ENCODE assay signal across 9 cellular contexts in the genomic region with DNA sequence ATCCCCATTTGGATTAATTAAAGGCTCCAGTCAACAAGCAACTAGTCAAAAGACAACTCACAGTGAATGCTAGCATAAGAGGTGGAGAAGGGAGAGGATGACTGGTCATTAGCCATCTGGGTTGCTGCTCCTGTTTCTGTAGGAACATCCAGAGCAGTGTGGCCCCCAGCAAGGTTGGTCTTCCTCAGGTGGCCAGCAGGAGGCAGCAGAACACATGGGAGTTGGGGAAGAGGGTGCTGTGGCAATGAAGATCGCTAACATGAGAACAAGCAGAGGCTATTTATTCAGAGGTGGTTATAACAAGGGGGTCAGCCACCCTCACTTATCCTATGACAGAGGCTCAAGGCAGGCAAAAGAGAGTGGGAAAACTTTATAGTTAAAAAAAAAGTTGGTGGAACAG. TPM values are rescaled to one million over a fixed set of nuclear protein-coding genes. Genes with fewer than 3 reads are reported as not detected.
DNase-seq lines count a peak whose midpoint lies in the region; ATAC-seq and TF ChIP-seq lines count a peak whose summit lies in the region.
"Had no signal": no experiment of that assay in that cellular context is flagged by ENCODE, and none has a peak within 500 bp of the region (broad histone marks: within the 10 kb centered on the region; RNA-seq: fewer than 3 reads in every experiment).

No MANE protein-coding gene starts in this region.

- H3K4me1 ChIP-seq in Caco-2, result peaks cover 5% of the 10 kb centered on the region
- H3K4me1 ChIP-seq: parathyroid adenoma had no signal

- H3K36me3 ChIP-seq in Caco-2 (ENCODE audit: control insufficient read depth, insufficient read depth, low read length), result no peaks in the 10 kb centered on the region
- no peaks in the 10 kb centered on the region for H3K36me3 ChIP-seq in WERI-Rb-1

- H3K36me3 Mint-ChIP-seq in Caco-2 (ENCODE audit: insufficient read depth, unreplicated experiment), result no peaks in the 10 kb centered on the region

- H3K27ac ChIP-seq in WERI-Rb-1, result no peak overlapping the region
- H3K27ac ChIP-seq: parathyroid adenoma had no signal

- POLR2A ChIA-PET in Caco-2 (lab: Charles Lee), result no interaction called here

- H3K27me3 ChIP-seq in Caco-2 (replicated peaks; ENCODE audit: control insufficient read depth, insufficient read depth, low read length), result no peaks in the 10 kb centered on the region
- H3K27me3 ChIP-seq in WERI-Rb-1 (ENCODE audit: insufficient read depth, low read depth, severe bottlenecking), result no peaks in the 10 kb centered on the region

- CTCF ChIA-PET in Caco-2 (lab: Charles Lee), result no interaction called here

- no peaks in the 10 kb centered on the region; the same call in 1 of the 2 replicates for H3K9me3 ChIP-seq in Caco-2
- no peaks in the 10 kb centered on the region for H3K9me3 ChIP-seq in WERI-Rb-1 (ENCODE audit: severe bottlenecking)

- peaks cover 9% of the 10 kb centered on the region for H3K4me1 Mint-ChIP-seq in Caco-2 (ENCODE audit: low read depth, unreplicated experiment)

- peak; percentile 66 to 71 for TF ChIP-seq CTCF in Caco-2 (IDR thresholded peaks at IDR 0.05; ENCODE audit: insufficient read depth in 1 of 2, low read depth in 1 of 2, low read length in 1 of 2, severe bottlenecking in 1 of 2, unreplicated experiment in 1 of 2)
- TF ChIP-seq CTCF in WERI-Rb-1 (IDR thresholded peaks at IDR 0.05; ENCODE audit: low read depth, low read length), result peak; percentile 86
- peak; percentile 51 for TF ChIP-seq CTCF in fibroblast of pulmonary artery (IDR thresholded peaks at IDR 0.05; ENCODE audit: low read length, missing control alignments)

- BruUV-seq in Caco-2 (replicated peaks; lab: Mats Ljungman, UMichigan), result no TSS peak

- ATAC-seq in GM19452 (IDR thresholded peaks at IDR 0.05; ENCODE audit: unreplicated experiment) (peak; percentile 71), HG03558 (IDR thresholded peaks at IDR 0.05; ENCODE audit: extremely low read depth, unreplicated experiment) (peak; percentile 49)

- intact Hi-C loops in Caco-2 (cut with micrococcal nuclease; ENCODE audit: unreplicated experiment), result loop anchor here (2.0 to 10.0 kb wide), 2 partner anchors 91 to 179 kb away; no protein-coding TSS in a partner anchor

- H3K4me3 ChIP-seq in Caco-2 (ENCODE audit: low read depth, low read length) (no peak overlapping the region), WERI-Rb-1 (ENCODE audit: low read depth, low read length) (no peak overlapping the region), fibroblast of pulmonary artery (replicated peaks; ENCODE audit: low read depth, low read length) (no peak overlapping the region)

- no peaks in the 10 kb centered on the region for H3K27me3 Mint-ChIP-seq in Caco-2 (ENCODE audit: insufficient read depth, unreplicated experiment)

- H3K4me3 Mint-ChIP-seq in Caco-2 (ENCODE audit: unreplicated experiment), result no peak overlapping the region

- H3K27ac Mint-ChIP-seq in Caco-2 (ENCODE audit: unreplicated experiment), result no peak overlapping the region

- peak in 1 of 2 experiments; percentile 61 for DNase-seq in Caco-2
- peak; percentile 78 for DNase-seq in WERI-Rb-1
- peak; percentile 38 for DNase-seq in fibroblast of pulmonary artery (ENCODE audit: low read depth)
- DNase-seq in stimulated activated CD8-positive, alpha-beta memory T cell treated with anti-CD3 and anti-CD28 coated beads, Interleukin-2, amount 100 ng/mL, for 48 hours (ENCODE audit: low read depth in 2 of 2), result peak; percentile 2 to 44
- DNase-seq in NCI-H345 treated with DMSO at 0.1 percent for 48 hours (lab: John Stamatoyannopoulos, UW; ENCODE audit: unreplicated experiment), result no peak
- no peak for DNase-seq in DMS114 treated with DMSO at 0.1 percent for 48 hours (lab: John Stamatoyannopoulos, UW; ENCODE audit: unreplicated experiment)

- peaks cover 10% of the 10 kb centered on the region for H3K9me3 Mint-ChIP-seq in Caco-2 (ENCODE audit: unreplicated experiment)

RNA-seq across cellular contexts. Expression of a gene that starts 21.3 kb away (rescaled TPM):
- total RNA-seq in Caco-2 (2022), result not detected in 2 replicates

Comparison
In these comparisons a context has a peak if more than half of its experiments do, and no peak if none do; other contexts are left out.
1. DNase-seq: peak in WERI-Rb-1 (single experiment), fibroblast of pulmonary artery (single experiment) and stimulated activated CD8-positive, alpha-beta memory T cell treated with anti-CD3 and anti-CD28 coated beads, Interleukin-2, amount 100 ng/mL, for 48 hours (2 of 2); none in NCI-H345 treated with DMSO at 0.1 percent for 48 hours (single experiment) and DMS114 treated with DMSO at 0.1 percent for 48 hours (single experiment).
2. Peak in every context shown above with its lines, with median percentiles within 50 percentile points of each other: CTCF ChIP-seq.